ENCODE assay signal across 20 cellular contexts in the genomic region with DNA sequence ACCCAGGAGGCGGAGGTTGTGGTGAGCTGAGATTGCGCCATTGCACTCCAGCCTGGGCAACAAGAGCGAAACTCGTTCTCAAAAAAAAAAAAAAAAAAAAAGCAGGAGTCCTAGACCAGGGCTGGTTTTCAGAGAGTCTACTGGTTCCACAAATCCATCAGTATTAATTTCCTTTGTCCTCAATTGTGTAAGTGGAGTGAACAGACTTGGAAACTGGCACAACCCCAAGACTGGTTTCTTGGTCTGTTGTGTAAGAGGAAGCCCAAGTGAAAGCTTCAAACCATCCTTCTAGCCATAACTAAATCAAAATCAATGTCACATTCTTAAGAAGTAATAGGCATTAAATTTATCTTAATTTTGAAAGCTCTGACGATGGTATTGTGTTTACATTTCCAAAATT.
DNase-seq lines count a peak whose midpoint lies in the region; TF ChIP-seq lines count a peak whose summit lies in the region.
"Had no signal": no experiment of that assay in that cellular context is flagged by ENCODE, and none has a peak within 500 bp of the region (broad histone marks: within the 10 kb centered on the region; RNA-seq: fewer than 3 reads in every experiment).

No MANE protein-coding gene starts in this region.

- intact Hi-C loops in spleen (cut with DNase I; ENCODE audit: low total_unique reads) = no loop called here

- TF ChIP-seq CTCF in AG10803 (conservative IDR thresholded peaks at IDR 0.05; ENCODE audit: low read length) (no peak), cardiac fibroblast (IDR thresholded peaks at IDR 0.05; ENCODE audit: low read depth, low read length) (no peak), spleen (IDR thresholded peaks at IDR 0.05 in 8 of 11, conservative IDR thresholded peaks at IDR 0.05 in 3 of 11) (no peak)

- no peaks in the 10 kb centered on the region for H3K4me1 ChIP-seq in spleen
- H3K4me1 ChIP-seq: SJSA1 had no signal

- H3K36me3 Mint-ChIP-seq in immature natural killer cell = no peaks in the 10 kb centered on the region

- H3K9me3 ChIP-seq in spleen = no peaks in the 10 kb centered on the region
- H3K9me3 ChIP-seq: SJSA1 had no signal

- peaks cover 0 to 5% (median 0%) of the 10 kb centered on the region in 7 donors for H3K27me3 ChIP-seq in spleen (replicated peaks in 1 of 7)

- DNase-seq in AG10803 (ENCODE audit: low read depth) (peak; percentile 70), GM03348 (ENCODE audit: low spot score) (peak; percentile 24), cardiac fibroblast (ENCODE audit: low read depth in 2 of 2) (peak; percentile 63 to 68), fibroblast of peridontal ligament (ENCODE audit: extremely low read depth) (peak; percentile 75), middle frontal gyrus (ENCODE audit: extremely low spot score, low spot score) (no peak), SK-N-DZ (ENCODE audit: low spot score) (no peak), immature natural killer cell (no peak), spleen (no peak)
- DNase-seq: DND-41, GDM1, GOT3, Kasumi-1, NCI-H1417, NCI-H187, NCI-H2107, NCI-H226, NCI-H524 treated with DMSO at 0.1 percent for 48 hours, PC-3 had no signal

- peaks cover 0 to 6% (median 2%) of the 10 kb centered on the region in 3 donors for H3K27me3 Mint-ChIP-seq in immature natural killer cell (ENCODE audit: low read depth in 3 of 3)

- WGBS in spleen, 5 donors = 62 to 82% (median 76%) methylated on average over 3 to 5 of the region's 5 CpGs

- H3K36me3 ChIP-seq in spleen = no peaks in the 10 kb centered on the region
- H3K36me3 ChIP-seq: SJSA1 had no signal

- H3K27ac Mint-ChIP-seq in immature natural killer cell = no peak overlapping the region

- H3K27ac ChIP-seq in spleen = no peak overlapping the region
- H3K27ac ChIP-seq: C4-2B, SJSA1 had no signal

- H3K4me1 Mint-ChIP-seq in immature natural killer cell = no peaks in the 10 kb centered on the region

- peaks cover 0 to 3% (median 0%) of the 10 kb centered on the region in 6 donors for H3K9me3 Mint-ChIP-seq in immature natural killer cell

- H3K4me3 Mint-ChIP-seq in immature natural killer cell = no peak overlapping the region

- no peak for TF ChIP-seq POLR2A in spleen (IDR thresholded peaks at IDR 0.05)

- H3K4me3 ChIP-seq in AG10803 (ENCODE audit: low read length) (no peak overlapping the region), cardiac fibroblast (replicated peaks in 1 of 2; ENCODE audit: low read depth in 2 of 2, low read length in 2 of 2) (no peak overlapping the region), spleen (no peak overlapping the region)
- H3K4me3 ChIP-seq: SJSA1 had no signal

Comparison
In these comparisons a context has a peak if more than half of its experiments do, and no peak if none do; other contexts are left out.
1. DNase-seq: peak in AG10803 (single experiment), GM03348 (single experiment), cardiac fibroblast (2 of 2) and fibroblast of peridontal ligament (single experiment); none in middle frontal gyrus (single experiment), SK-N-DZ (single experiment), immature natural killer cell (0 of 3) and spleen (single experiment).